ENCODE assay signal across 8 cellular contexts in the genomic region with DNA sequence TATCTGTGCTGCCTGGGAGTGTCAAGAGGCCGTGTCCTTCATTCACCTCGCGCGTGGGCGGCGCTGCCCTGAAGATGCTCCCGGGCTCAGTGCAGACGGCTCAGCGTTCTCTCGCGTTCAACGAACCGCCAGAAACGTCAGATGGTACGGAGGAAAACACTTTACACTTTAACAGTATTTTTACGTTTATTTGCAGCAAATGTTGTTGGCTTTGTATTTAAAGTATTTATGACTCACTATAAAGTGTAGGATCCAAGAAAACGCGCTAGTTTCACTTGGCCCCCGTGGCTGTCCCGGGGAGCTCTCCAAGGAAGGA. TPM values are rescaled to one million over a fixed set of nuclear protein-coding genes. Genes with fewer than 3 reads are reported as not detected.
DNase-seq lines count a peak whose midpoint lies in the region; ATAC-seq and TF ChIP-seq lines count a peak whose summit lies in the region.

No MANE protein-coding gene starts in this region.

- TF ChIP-seq POLR2A in NB4 (IDR thresholded peaks at IDR 0.05; ENCODE audit: extremely low read depth, insufficient read length) = no peak

- peaks cover 14% of the 10 kb centered on the region for H3K4me1 ChIP-seq in mucosa of descending colon (ENCODE audit: low read depth)

- H3K9me3 ChIP-seq in mucosa of descending colon = no peaks in the 10 kb centered on the region

- no peak overlapping the region for H3K4me3 ChIP-seq in NB4 (ENCODE audit: low read depth, low read length)
- no peak overlapping the region for H3K4me3 ChIP-seq in dorsolateral prefrontal cortex
- H3K4me3 ChIP-seq in mucosa of descending colon = peak overlapping the region; percentile 68

- peak overlapping the region in 43 of 59 donors; percentile 91 to 100 (median 100) for H3K27ac ChIP-seq in dorsolateral prefrontal cortex

- ATAC-seq in mucosa of descending colon = peak; percentile 55
- no peak for ATAC-seq in GM21619 (IDR thresholded peaks at IDR 0.05; ENCODE audit: unreplicated experiment)

- intact Hi-C loops in dorsolateral prefrontal cortex (cut with DNase I) (loop anchor here (1.0 to 10.0 kb wide), 7 partner anchors 150 to 780 kb away; a partner anchor contains a TSS), mucosa of descending colon (cut with DNase I, micrococcal nuclease) (no loop called here)

- no peaks in the 10 kb centered on the region for H3K36me3 ChIP-seq in mucosa of descending colon (ENCODE audit: low read depth)

- DNase-seq in NCI-H82 (lab: John Stamatoyannopoulos, UW) (peak; percentile 56), NCI-H82 treated with DMSO at 0.1 percent for 48 hours (lab: John Stamatoyannopoulos, UW; ENCODE audit: unreplicated experiment) (no peak), NB4 (ENCODE audit: low read depth) (peak; percentile 59), dorsolateral prefrontal cortex (peak; percentile 23 to 59 (median 48)), mucosa of descending colon (peak; percentile 70 to 82 (median 79))
- peak; percentile 57 for DNase-seq in activated CD4-positive, alpha-beta T cell treated with anti-CD3 and anti-CD28 coated beads, Interleukin-2, amount 50 U/mL, for 4 hours
- DNase-seq in stimulated activated CD8-positive, alpha-beta memory T cell treated with anti-CD3 and anti-CD28 coated beads, Interleukin-7, amount 100 ng/mL, for 1 hour (ENCODE audit: low read depth in 2 of 2) = peak; percentile 17 to 33

- H3K27me3 ChIP-seq in dorsolateral prefrontal cortex = no peaks in the 10 kb centered on the region

- no peak for TF ChIP-seq CTCF in NB4 (IDR thresholded peaks at IDR 0.05; ENCODE audit: low read depth, low read length)
- peak in 2 of 56 donors; percentile 3 to 6 for TF ChIP-seq CTCF in dorsolateral prefrontal cortex (IDR thresholded peaks at IDR 0.05 in 54 of 56, conservative IDR thresholded peaks at IDR 0.05 in 2 of 56; ENCODE audit: low read depth in 1 of 56, partially characterized antibody in 56 of 56)
- TF ChIP-seq CTCF in mucosa of descending colon (IDR thresholded peaks at IDR 0.05) = no peak

RNA-seq across cellular contexts. Expression of a gene that starts 0.5 kb away (rescaled TPM):
- 100 to 1,000 TPM in 1 of 120 experiments, 10 to 100 TPM in 119; 61.3 to 111 (median 82.9) TPM for total RNA-seq in dorsolateral prefrontal cortex
- total RNA-seq in mucosa of descending colon = 10 to 100 TPM; 32.4 to 69.4 (median 51.4) TPM

Comparison
In these comparisons a context has a peak if more than half of its experiments do, and no peak if none do; other contexts are left out.
1. intact Hi-C loops: an anchor here in dorsolateral prefrontal cortex (1.0 to 10.0 kb wide); none called in mucosa of descending colon.